ENCODE assay signal across 29 cellular contexts in the genomic region with DNA sequence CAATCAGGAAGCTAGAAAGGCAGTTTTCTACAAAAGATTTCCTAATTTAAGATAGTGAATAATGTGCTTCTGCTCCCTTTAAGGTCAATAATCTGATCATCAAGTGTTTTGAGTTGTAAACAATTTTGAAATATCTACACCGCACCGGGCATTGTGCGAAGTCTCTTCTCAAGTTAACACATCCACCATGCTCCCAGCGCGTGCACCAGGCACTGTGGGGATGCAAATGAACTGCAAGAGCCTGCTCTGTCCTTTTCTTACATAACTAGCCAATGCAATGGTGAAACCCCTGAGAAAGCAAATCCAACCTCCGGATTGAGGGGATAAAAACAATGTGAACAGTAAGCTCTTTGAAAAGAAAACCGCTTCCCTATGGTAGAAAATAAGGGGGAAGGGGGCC.
"Had no signal": no experiment of that assay in that cellular context is flagged by ENCODE, and none has a peak within 500 bp of the region (broad histone marks: within the 10 kb centered on the region; RNA-seq: fewer than 3 reads in every experiment).

No MANE protein-coding gene starts in this region.

- H3K36me3 ChIP-seq: esophagus muscularis mucosa, heart left ventricle, lower lobe of right lung, ovary, sigmoid colon, upper lobe of right lung had no signal

- FAIRE-seq: astrocyte, colon, small intestine had no signal

- DNase-seq: activated CD4-positive, alpha-beta T cell treated with anti-CD3 and anti-CD28 coated beads for 36 hours; activated CD4-positive, alpha-beta T cell treated with anti-CD3 and anti-CD28 coated beads, Interleukin-2, amount 50 U/mL, for 48 hours; activated CD4-positive, CD25-positive, alpha-beta regulatory T cell; activated CD8-positive, alpha-beta memory T cell treated with anti-CD3 and anti-CD28 coated beads for 24 hours; activated gamma-delta T cell; activated naive CD4-positive, alpha-beta T cell treated with anti-CD3 and anti-CD28 coated beads, Interleukin-2, amount 50 U/mL, for 16 hours; amniotic stem cell; dermis blood vessel endothelial cell; effector CD4-positive, alpha-beta T cell; foreskin keratinocyte; heart left ventricle; lower lobe of right lung; mesenchymal stem cell; natural killer cell; ovary; sigmoid colon; small intestine; stimulated activated CD4-positive, alpha-beta T cell treated with anti-CD3 and anti-CD28 coated beads, Interleukin-4, amount 100 ng/mL, for 24 hours; T-helper 1 cell; upper lobe of right lung had no signal

- H3K9me3 Mint-ChIP-seq: activated T-helper 1 cell treated with anti-CD3 and anti-CD28 coated beads, Interleukin-12 subunit alpha, Interleukin-12 subunit beta, Interleukin-2, Interleukin-4 antibody, amounts not matched to agents 30 ng/mL and 10 ng/mL and 1 ng/mL, durations not matched to agents 14 hours and 24 hours and 36 hours; natural killer cell; stimulated activated naive CD8-positive, alpha-beta T cell treated with anti-CD3 and anti-CD28 coated beads, Interleukin-15, Interleukin-2, amounts not matched to agents 100 ng/mL and 50 ng/mL, for 24 hours; T-helper 2 cell treated with Interferon-gamma antibody and Interleukin-4, amounts not matched to agents 5 μg/mL and 100 μg/mL, for 36 hours had no signal

- H3K36me3 Mint-ChIP-seq: natural killer cell; stimulated activated effector memory CD8-positive, alpha-beta T cell treated with anti-CD3 and anti-CD28 coated beads, Interleukin-12 subunit alpha, Interleukin-12 subunit beta, amount 100 ng/mL, for 72 hours had no signal

- ATAC-seq: activated CD4-positive, alpha-beta T cell treated with anti-CD3 and anti-CD28 coated beads for 36 hours; foreskin keratinocyte; heart left ventricle; lower lobe of right lung; natural killer cell; stimulated activated effector memory CD8-positive, alpha-beta T cell treated with anti-CD3 and anti-CD28 coated beads, Interleukin-12 subunit alpha, Interleukin-12 subunit beta, amount 100 ng/mL, for 72 hours; upper lobe of right lung had no signal

- H3K9me3 ChIP-seq: esophagus muscularis mucosa, heart left ventricle, lower lobe of right lung, ovary, sigmoid colon, upper lobe of right lung had no signal

- H3K27ac Mint-ChIP-seq: activated CD4-positive, alpha-beta T cell treated with anti-CD3 and anti-CD28 coated beads for 36 hours; activated T-helper 1 cell treated with anti-CD3 and anti-CD28 coated beads, Interleukin-12 subunit alpha, Interleukin-12 subunit beta, Interleukin-2, Interleukin-4 antibody, amounts not matched to agents 30 ng/mL and 10 ng/mL and 1 ng/mL, durations not matched to agents 14 hours and 24 hours and 36 hours; natural killer cell; progenitor cell of endocrine pancreas; stimulated activated effector memory CD8-positive, alpha-beta T cell treated with anti-CD3 and anti-CD28 coated beads, Interleukin-12 subunit alpha, Interleukin-12 subunit beta, amount 100 ng/mL, for 72 hours; stimulated activated naive CD8-positive, alpha-beta T cell treated with anti-CD3 and anti-CD28 coated beads, Interleukin-15, Interleukin-2, amounts not matched to agents 100 ng/mL and 50 ng/mL, for 24 hours; T-helper 2 cell treated with Interferon-gamma antibody and Interleukin-4, amounts not matched to agents 5 μg/mL and 100 μg/mL, for 36 hours had no signal

- H3K27me3 Mint-ChIP-seq: activated CD4-positive, alpha-beta T cell treated with anti-CD3 and anti-CD28 coated beads for 36 hours; central memory CD8-positive, alpha-beta T cell; progenitor cell of endocrine pancreas; stimulated activated naive CD8-positive, alpha-beta T cell treated with anti-CD3 and anti-CD28 coated beads, Interleukin-15, Interleukin-2, amounts not matched to agents 100 ng/mL and 50 ng/mL, for 24 hours had no signal

- H3K4me1 Mint-ChIP-seq: activated CD4-positive, alpha-beta T cell treated with anti-CD3 and anti-CD28 coated beads for 36 hours; central memory CD8-positive, alpha-beta T cell; natural killer cell; stimulated activated effector memory CD8-positive, alpha-beta T cell treated with anti-CD3 and anti-CD28 coated beads, Interleukin-12 subunit alpha, Interleukin-12 subunit beta, amount 100 ng/mL, for 72 hours had no signal

- H3K4me1 ChIP-seq: esophagus muscularis mucosa, foreskin keratinocyte, heart left ventricle, lower lobe of right lung, sigmoid colon, upper lobe of right lung had no signal

- H3K4me3 Mint-ChIP-seq: activated CD4-positive, alpha-beta T cell treated with anti-CD3 and anti-CD28 coated beads for 36 hours; activated T-helper 1 cell treated with anti-CD3 and anti-CD28 coated beads, Interleukin-12 subunit alpha, Interleukin-12 subunit beta, Interleukin-2, Interleukin-4 antibody, amounts not matched to agents 30 ng/mL and 10 ng/mL and 1 ng/mL, durations not matched to agents 14 hours and 24 hours and 36 hours; central memory CD8-positive, alpha-beta T cell; natural killer cell; stimulated activated effector memory CD8-positive, alpha-beta T cell treated with anti-CD3 and anti-CD28 coated beads, Interleukin-12 subunit alpha, Interleukin-12 subunit beta, amount 100 ng/mL, for 72 hours; stimulated activated naive CD8-positive, alpha-beta T cell treated with anti-CD3 and anti-CD28 coated beads, Interleukin-15, Interleukin-2, amounts not matched to agents 100 ng/mL and 50 ng/mL, for 24 hours; T-helper 2 cell treated with Interferon-gamma antibody and Interleukin-4, amounts not matched to agents 5 μg/mL and 100 μg/mL, for 36 hours had no signal

- H3K27ac ChIP-seq: esophagus muscularis mucosa, foreskin keratinocyte, heart left ventricle, lower lobe of right lung, ovary, sigmoid colon, upper lobe of right lung had no signal

- H3K4me3 ChIP-seq: esophagus muscularis mucosa, heart left ventricle, lower lobe of right lung, ovary, sigmoid colon, upper lobe of right lung had no signal

- H3K27me3 ChIP-seq: esophagus muscularis mucosa, foreskin keratinocyte, heart left ventricle, ovary, sigmoid colon, upper lobe of right lung had no signal
